Comparison of ENCODE assay signal across 1 cellular context in genomic region chr2:64142817-64143153, GRCh38.
TF ChIP-seq lines count a peak whose summit lies in the region.

No MANE protein-coding gene starts in this region.

TF ChIP-seq in IMR-90, 13 proteins besides CTCF, POLR2A, EP300 and RAD21:
- no peak for TF ChIP-seq RFX5 (IDR thresholded peaks at IDR 0.05; ENCODE audit: low read depth, low read length)
- no peak for TF ChIP-seq ELK1 (IDR thresholded peaks at IDR 0.05; ENCODE audit: borderline replicate concordance, low read depth, low read length)
- TF ChIP-seq MAFK (IDR thresholded peaks at IDR 0.05; ENCODE audit: low read depth, low read length) = no peak
- TF ChIP-seq RCOR1 (IDR thresholded peaks at IDR 0.05; ENCODE audit: insufficient replicate concordance, low read length) = no peak
- no peak for TF ChIP-seq FOS (IDR thresholded peaks at IDR 0.05; ENCODE audit: low read depth, low read length)
